ENCODE assay signal across 1 cellular context in the genomic region with DNA sequence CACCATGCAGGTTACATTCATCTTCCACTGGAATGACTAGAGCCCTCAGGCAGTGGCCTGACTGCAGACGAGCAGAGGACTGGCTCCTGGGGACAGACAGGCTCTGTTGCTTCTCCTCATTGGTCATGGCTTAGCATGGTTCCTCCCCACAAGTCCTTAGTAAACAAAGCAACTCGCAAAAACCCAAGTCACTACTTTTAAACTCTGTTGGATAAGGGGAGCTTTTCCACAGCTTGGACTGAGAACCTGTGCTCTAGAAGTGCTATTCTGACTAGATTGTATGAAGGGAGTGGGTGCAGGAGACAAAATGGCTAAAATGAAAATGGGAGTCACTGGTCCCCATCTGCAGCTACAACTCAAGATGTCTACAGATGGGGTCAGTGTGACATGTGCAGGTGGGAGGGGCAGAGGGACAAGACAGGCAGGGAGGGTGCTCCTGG.
TF ChIP-seq lines count a peak whose summit lies in the region.

No MANE protein-coding gene starts in this region.

TF ChIP-seq in HepG2, 621 proteins besides CTCF, POLR2A, EP300 and RAD21:
- TF ChIP-seq SP2 (CRISPR knock-in tag; IDR thresholded peaks at IDR 0.05), result peak; percentile 48; the same call in 1 of the 2 replicates
- peak; percentile 64 for TF ChIP-seq NFYB (CRISPR knock-in tag; IDR thresholded peaks at IDR 0.05)
- TF ChIP-seq NFYC (CRISPR knock-in tag; IDR thresholded peaks at IDR 0.05), result peak; percentile 64
- TF ChIP-seq KAT8 (CRISPR knock-in tag; IDR thresholded peaks at IDR 0.05), result 0 out of 2 replicates have a peak, but pooled peaks have one; percentile 15
